In the genomic region with DNA sequence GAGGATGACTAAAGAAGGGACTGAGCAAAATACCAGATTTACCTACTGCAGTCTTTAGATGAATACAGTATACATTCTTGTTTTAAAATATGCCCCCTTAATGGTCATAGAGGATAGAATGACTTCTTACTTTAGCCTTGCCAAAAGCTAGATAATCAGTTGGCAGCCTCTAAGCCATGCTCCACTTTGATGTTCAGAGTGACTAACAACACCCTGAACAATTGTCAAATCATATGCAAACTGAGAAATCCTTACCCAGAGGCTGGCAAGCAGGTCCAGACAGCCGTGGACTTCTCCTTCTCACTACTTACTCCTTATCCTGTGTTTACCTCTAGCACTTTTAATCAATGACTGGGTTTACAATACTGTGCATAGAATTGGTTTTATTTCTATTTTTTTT, we compare ENCODE assay signal across 1 cellular context.
TF ChIP-seq lines count a peak whose summit lies in the region.

No MANE protein-coding gene starts in this region.

TF ChIP-seq in IMR-90, 13 proteins besides CTCF, POLR2A, EP300 and RAD21:
- TF ChIP-seq CEBPB (IDR thresholded peaks at IDR 0.05; ENCODE audit: low read depth, low read length) (no peak), CHD1 (IDR thresholded peaks at IDR 0.05; ENCODE audit: low read depth, low read length) (no peak), SMC3 (IDR thresholded peaks at IDR 0.05; ENCODE audit: low read depth, low read length) (no peak), RFX5 (IDR thresholded peaks at IDR 0.05; ENCODE audit: low read depth, low read length) (no peak), RCOR1 (IDR thresholded peaks at IDR 0.05; ENCODE audit: insufficient replicate concordance, low read length) (no peak), FOS (IDR thresholded peaks at IDR 0.05; ENCODE audit: low read depth, low read length) (no peak), BHLHE40 (IDR thresholded peaks at IDR 0.05; ENCODE audit: low read depth, low read length) (no peak)
